Comparison of ENCODE assay signal across 18 cellular contexts in genomic region chr10:87845624-87846377, GRCh38. TPM values are rescaled to one million over a fixed set of nuclear protein-coding genes. Genes with fewer than 3 reads are reported as not detected.
A peak's percentile ranks its signal among the peaks of the same experiment; 100 is the strongest.
DNase-seq lines count a peak whose midpoint lies in the region; ATAC-seq, FAIRE-seq and TF ChIP-seq lines count a peak whose summit lies in the region.
"Had no signal": no experiment of that assay in that cellular context is flagged by ENCODE, and none has a peak within 500 bp of the region (broad histone marks: within the 10 kb centered on the region; RNA-seq: fewer than 3 reads in every experiment).

No MANE protein-coding gene starts in this region.

- no peaks in the 10 kb centered on the region for H3K36me3 Mint-ChIP-seq in activated T-cell treated with anti-CD3 and anti-CD28 coated beads, Interleukin-2, amount 50 U/mL, for 24 hours (ENCODE audit: low read depth)
- H3K36me3 Mint-ChIP-seq: CD4-positive, alpha-beta memory T cell; IgD-negative memory B cell; immature natural killer cell had no signal

- no peak overlapping the region for H3K4me3 Mint-ChIP-seq in activated T-cell treated with anti-CD3 and anti-CD28 coated beads, Interleukin-2, amount 50 U/mL, for 24 hours
- H3K4me3 Mint-ChIP-seq: activated B cell treated with CpG ODN at 0.5 μM for 24 hours; CD4-positive, alpha-beta memory T cell; IgD-negative memory B cell; immature natural killer cell; nephron progenitor cell had no signal

- no peaks in the 10 kb centered on the region for H3K27me3 ChIP-seq in RWPE2 (ENCODE audit: insufficient read depth, poor library complexity, severe bottlenecking)
- H3K27me3 ChIP-seq in foreskin keratinocyte, result no peaks in the 10 kb centered on the region
- H3K27me3 ChIP-seq in psoas muscle (ENCODE audit: insufficient read depth in 3 of 3, low read length in 2 of 3), result no peaks in the 10 kb centered on the region

- no peaks in the 10 kb centered on the region for H3K27me3 Mint-ChIP-seq in activated T-cell treated with anti-CD3 and anti-CD28 coated beads, Interleukin-2, amount 50 U/mL, for 24 hours
- H3K27me3 Mint-ChIP-seq: activated B cell treated with CpG ODN at 0.5 μM for 24 hours, IgD-negative memory B cell had no signal

- H3K36me3 ChIP-seq in RWPE2 (ENCODE audit: low read depth) (no peaks in the 10 kb centered on the region), psoas muscle (ENCODE audit: insufficient read depth in 1 of 2, low read depth in 1 of 2) (no peaks in the 10 kb centered on the region)

- H3K4me3 ChIP-seq in RWPE2 (ENCODE audit: severe bottlenecking) (no peak overlapping the region), psoas muscle (no peak overlapping the region)

- no peak overlapping the region for H3K27ac Mint-ChIP-seq in activated T-cell treated with anti-CD3 and anti-CD28 coated beads, Interleukin-2, amount 50 U/mL, for 24 hours
- H3K27ac Mint-ChIP-seq: activated B cell treated with CpG ODN at 0.5 μM for 24 hours; CD4-positive, alpha-beta memory T cell; IgD-negative memory B cell; immature natural killer cell; nephron progenitor cell had no signal

- no peaks in the 10 kb centered on the region for H3K9me3 ChIP-seq in RWPE2 (ENCODE audit: severe bottlenecking)
- no peaks in the 10 kb centered on the region for H3K9me3 ChIP-seq in psoas muscle

- H3K27ac ChIP-seq in RWPE2 (ENCODE audit: poor library complexity, severe bottlenecking) (peak overlapping the region; percentile 48), foreskin keratinocyte (peak overlapping the region; percentile 65), psoas muscle (no peak overlapping the region)

- no peak for TF ChIP-seq POLR2A in GM12891 (IDR thresholded peaks at IDR 0.05; ENCODE audit: low read depth, low read length)

- H3K9me3 Mint-ChIP-seq in activated T-cell treated with anti-CD3 and anti-CD28 coated beads, Interleukin-2, amount 50 U/mL, for 24 hours, result no peaks in the 10 kb centered on the region
- H3K9me3 Mint-ChIP-seq: activated B cell treated with CpG ODN at 0.5 μM for 24 hours; CD4-positive, alpha-beta memory T cell; IgD-negative memory B cell; immature natural killer cell; nephron progenitor cell had no signal

- ATAC-seq in RWPE2 (ENCODE audit: low read depth), result peak; percentile 55
- ATAC-seq in foreskin keratinocyte, result peak; percentile 52
- ATAC-seq in psoas muscle, result no peak

- DNase-seq in GM12891 (ENCODE audit: insufficient read length, low spot score), result no peak
- DNase-seq in RWPE2 (ENCODE audit: low spot score), result no peak
- DNase-seq in foreskin keratinocyte, result peak in 1 of 2 donors; percentile 86
- DNase-seq in activated T-cell treated with anti-CD3 and anti-CD28 coated beads, Interleukin-2, amount 50 U/mL, for 24 hours, result no peak
- no peak for DNase-seq in psoas muscle
- no peak for DNase-seq in AML-193 (lab: John Stamatoyannopoulos, UW)
- DNase-seq in NK-92 (lab: John Stamatoyannopoulos, UW; ENCODE audit: unreplicated experiment), result no peak
- DNase-seq: activated B cell treated with CpG ODN at 0.5 μM for 24 hours; activated T-cell treated with anti-CD3 and anti-CD28 coated beads, Interleukin-2, amount 50 U/mL, for 1 hour; anterior cingulate cortex; CD4-positive, alpha-beta memory T cell; immature natural killer cell; NCI-H2081; nephron progenitor cell; SHP77 treated with DMSO at 0.1 percent for 48 hours; stimulated activated CD8-positive, alpha-beta memory T cell treated with anti-CD3 and anti-CD28 coated beads, Interleukin-4, amount 100 ng/mL, for 48 hours had no signal

- WGBS in psoas muscle, 3 donors, result 72 to 76% (median 73%) methylated on average over 10 of the region's 10 CpGs

- H3K4me1 ChIP-seq in RWPE2 (ENCODE audit: insufficient read depth, poor library complexity, severe bottlenecking), result peaks cover 46% of the 10 kb centered on the region
- peaks cover 23% of the 10 kb centered on the region for H3K4me1 ChIP-seq in foreskin keratinocyte
- no peaks in the 10 kb centered on the region for H3K4me1 ChIP-seq in psoas muscle

- TF ChIP-seq CTCF in RWPE2 (IDR thresholded peaks at IDR 0.05; ENCODE audit: poor library complexity, severe bottlenecking), result no peak
- no peak for TF ChIP-seq CTCF in foreskin keratinocyte (conservative IDR thresholded peaks at IDR 0.05)
- no peak for TF ChIP-seq CTCF in psoas muscle (IDR thresholded peaks at IDR 0.05)

- intact Hi-C loops in psoas muscle (cut with DNase I), result loop anchor here in 1 of 2 donors (5.0 kb wide), 1 partner anchor 712 kb away; no protein-coding TSS in a partner anchor

- peaks cover 5% of the 10 kb centered on the region for H3K4me1 Mint-ChIP-seq in activated T-cell treated with anti-CD3 and anti-CD28 coated beads, Interleukin-2, amount 50 U/mL, for 24 hours (ENCODE audit: low read depth)
- H3K4me1 Mint-ChIP-seq: nephron progenitor cell had no signal

- FAIRE-seq in A204.1 (lab: Jason Lieb, UNC) (peak; percentile 86), GM12891 (lab: Jason Lieb, UNC) (peak; percentile 72)

TF ChIP-seq in GM12891, 5 proteins besides CTCF, POLR2A, EP300 and RAD21:
- no peak for TF ChIP-seq TAF1 (IDR thresholded peaks at IDR 0.05; ENCODE audit: low read depth, low read length)
- TF ChIP-seq POU2F2 (IDR thresholded peaks at IDR 0.05; ENCODE audit: low read depth, low read length), result no peak
- no peak for TF ChIP-seq POLR2AphosphoS5 (IDR thresholded peaks at IDR 0.05; ENCODE audit: low read depth, low read length)
- TF ChIP-seq PAX5 (IDR thresholded peaks at IDR 0.05; ENCODE audit: insufficient read depth, low read length, severe bottlenecking), result no peak
- TF ChIP-seq SPI1 (IDR thresholded peaks at IDR 0.05; ENCODE audit: low read depth, low read length), result no peak
TF ChIP-seq in GM12891: peak in this region for 0.

RNA-seq across cellular contexts. Expression of gene KLLN, which starts 17.5 kb away (rescaled TPM):
- polyA plus RNA-seq in GM12891 (2012; ENCODE audit: low read depth, missing spikeins), result 1.0 TPM
- total RNA-seq in foreskin keratinocyte (0.24 and 0.35 TPM in 2 replicates), psoas muscle (under 1 TPM; 0.22 to 0.43 (median 0.35) TPM)
- polyA plus RNA-seq in foreskin keratinocyte (0.11 and 0.16 TPM in 2 replicates), psoas muscle (under 1 TPM; 0.07 to 0.96 (median 0.14) TPM)

RNA-seq across cellular contexts. Expression of gene PTEN, which starts 17.6 kb away (rescaled TPM):
- polyA plus RNA-seq in GM12891 (2012; ENCODE audit: low read depth, missing spikeins), result 70.9 TPM
- total RNA-seq in foreskin keratinocyte, result 45.2 and 51.3 TPM in 2 replicates
- 15.8 and 17.2 TPM in 2 replicates for polyA plus RNA-seq in foreskin keratinocyte
- total RNA-seq in psoas muscle, result 10 to 100 TPM; 29.8 to 51.9 (median 42.4) TPM
- 10 to 100 TPM; 13.7 to 28.3 (median 14.6) TPM for polyA plus RNA-seq in psoas muscle

RNA-seq across cellular contexts. Expression of gene ATAD1, which starts 27.8 kb away (rescaled TPM):
- polyA plus RNA-seq in GM12891 (2012; ENCODE audit: low read depth, missing spikeins), result 20.3 TPM
- total RNA-seq in foreskin keratinocyte, result 29.1 and 30.2 TPM in 2 replicates
- 11.1 and 13.1 TPM in 2 replicates for polyA plus RNA-seq in foreskin keratinocyte
- total RNA-seq in psoas muscle, result 10 to 100 TPM; 38.6 to 84.6 (median 52.6) TPM
- polyA plus RNA-seq in psoas muscle, result 10 to 100 TPM; 43.7 to 73.5 (median 58.5) TPM

Comparison
In these comparisons a context has a peak if more than half of its experiments do, and no peak if none do; other contexts are left out.
1. ATAC-seq: peak in RWPE2 (single experiment) and foreskin keratinocyte (single experiment); none in psoas muscle (0 of 4).